In genomic region chr1:21175670-21176581, GRCh38 we compare ENCODE assay signal across 7 cellular contexts. TPM values are rescaled to one million over a fixed set of nuclear protein-coding genes. Genes with fewer than 3 reads are reported as not detected.
DNase-seq lines count a peak whose midpoint lies in the region; ATAC-seq and TF ChIP-seq lines count a peak whose summit lies in the region.

No MANE protein-coding gene starts in this region.

- peak overlapping the region; percentile 73 for H3K27ac ChIP-seq in Panc1 (ENCODE audit: low read length)
- peak overlapping the region; percentile 95 for H3K27ac ChIP-seq in left ventricle myocardium inferior (replicated peaks)

- CTCF ChIA-PET in Panc1 (lab: Charles Lee): interaction anchor here (0.6 kb wide), 1 partner anchor 196 kb away, joined by 4 read pairs; no protein-coding TSS in a partner anchor
- CTCF ChIA-PET in activated naive CD4-positive, alpha-beta T cell treated with anti-CD3 and anti-CD28 coated beads, Interleukin-2, amount 10 ng/mL, durations not matched to agents 7 days and 5 days (lab: Charles Lee): interaction anchor here (1.6 kb wide), 1 partner anchor 13 kb away, joined by 3 read pairs; no protein-coding TSS in a partner anchor

- ATAC-seq in GM18502 (IDR thresholded peaks at IDR 0.05; ENCODE audit: poor library complexity, unreplicated experiment): peak; percentile 23
- peak; percentile 16 for ATAC-seq in HG02938 (IDR thresholded peaks at IDR 0.05; ENCODE audit: unreplicated experiment)
- peak; percentile 14 for ATAC-seq in Panc1
- ATAC-seq in GM18870 (IDR thresholded peaks at IDR 0.05; ENCODE audit: unreplicated experiment): no peak

- H3K27me3 Mint-ChIP-seq in activated naive CD4-positive, alpha-beta T cell treated with anti-CD3 and anti-CD28 coated beads, Interleukin-2, amount 10 ng/mL, durations not matched to agents 7 days and 5 days: peaks cover 25% of the 10 kb centered on the region
- no peaks in the 10 kb centered on the region for H3K27me3 Mint-ChIP-seq in progenitor cell of endocrine pancreas

- DNase-seq in Panc1 (ENCODE audit: low read depth, low spot score): no peak
- peak; percentile 62 for DNase-seq in activated naive CD4-positive, alpha-beta T cell treated with anti-CD3 and anti-CD28 coated beads, Interleukin-2, amount 10 ng/mL, durations not matched to agents 7 days and 5 days
- DNase-seq in left ventricle myocardium inferior: peak; percentile 36
- DNase-seq in progenitor cell of endocrine pancreas (ENCODE audit: low spot score, unreplicated experiment): peak; percentile 22

- H3K4me1 ChIP-seq in Panc1 (ENCODE audit: control insufficient read depth, insufficient read depth, low read length) (peaks cover 17% of the 10 kb centered on the region; the same call in 1 of the 2 replicates), left ventricle myocardium inferior (peaks cover 45% of the 10 kb centered on the region)

- intact Hi-C loops in Panc1 (cut with micrococcal nuclease; ENCODE audit: unreplicated experiment): no loop called here
- intact Hi-C loops in left ventricle myocardium inferior (cut with micrococcal nuclease): no loop called here

- H3K4me3 ChIP-seq in Panc1 (ENCODE audit: low read depth in 2 of 2, low read length in 2 of 2) (peak overlapping the region; percentile 93 to 94), left ventricle myocardium inferior (peak overlapping the region; percentile 94)

- no peaks in the 10 kb centered on the region for H3K9me3 Mint-ChIP-seq in activated naive CD4-positive, alpha-beta T cell treated with anti-CD3 and anti-CD28 coated beads, Interleukin-2, amount 10 ng/mL, durations not matched to agents 7 days and 5 days
- H3K9me3 Mint-ChIP-seq in progenitor cell of endocrine pancreas (ENCODE audit: low read depth): no peaks in the 10 kb centered on the region

- H3K9me3 ChIP-seq in Panc1 (ENCODE audit: control insufficient read depth, insufficient read depth, low read depth, low read length): no peaks in the 10 kb centered on the region
- no peaks in the 10 kb centered on the region for H3K9me3 ChIP-seq in left ventricle myocardium inferior (replicated peaks)

- H3K4me3 Mint-ChIP-seq in activated naive CD4-positive, alpha-beta T cell treated with anti-CD3 and anti-CD28 coated beads, Interleukin-2, amount 10 ng/mL, durations not matched to agents 7 days and 5 days: peak overlapping the region; percentile 83
- peak overlapping the region; percentile 88 for H3K4me3 Mint-ChIP-seq in progenitor cell of endocrine pancreas (ENCODE audit: low read depth)

- H3K36me3 Mint-ChIP-seq in activated naive CD4-positive, alpha-beta T cell treated with anti-CD3 and anti-CD28 coated beads, Interleukin-2, amount 10 ng/mL, durations not matched to agents 7 days and 5 days: peaks cover 23% of the 10 kb centered on the region
- peaks cover 4% of the 10 kb centered on the region for H3K36me3 Mint-ChIP-seq in progenitor cell of endocrine pancreas (ENCODE audit: insufficient read depth)

- TF ChIP-seq CTCF in Panc1 (IDR thresholded peaks at IDR 0.05): no peak
- no peak for TF ChIP-seq CTCF in left ventricle myocardium inferior (IDR thresholded peaks at IDR 0.05; ENCODE audit: borderline replicate concordance)
- no peak for TF ChIP-seq CTCF in progenitor cell of endocrine pancreas (IDR thresholded peaks at IDR 0.05; ENCODE audit: unreplicated experiment)

- POLR2A ChIA-PET in Panc1 (lab: Charles Lee): interaction anchor here (1.0 kb wide), 1 partner anchor 20 kb away, joined by 4 read pairs; no protein-coding TSS in a partner anchor

- H3K27me3 ChIP-seq in Panc1 (ENCODE audit: control insufficient read depth, insufficient read depth, low read length): no peaks in the 10 kb centered on the region
- H3K27me3 ChIP-seq in left ventricle myocardium inferior (ENCODE audit: low read depth): no peaks in the 10 kb centered on the region

- peak overlapping the region; percentile 89 for H3K27ac Mint-ChIP-seq in activated naive CD4-positive, alpha-beta T cell treated with anti-CD3 and anti-CD28 coated beads, Interleukin-2, amount 10 ng/mL, durations not matched to agents 7 days and 5 days
- H3K27ac Mint-ChIP-seq in progenitor cell of endocrine pancreas: peak overlapping the region; percentile 68

- BruUV-seq in Panc1 (replicated peaks; lab: Mats Ljungman, UMichigan): no TSS peak

- peaks cover 3% of the 10 kb centered on the region; the same call in 1 of the 2 replicates for H3K36me3 ChIP-seq in Panc1 (ENCODE audit: control insufficient read depth, insufficient read depth, low read length)
- H3K36me3 ChIP-seq in left ventricle myocardium inferior: no peaks in the 10 kb centered on the region

- H3K4me1 Mint-ChIP-seq in activated naive CD4-positive, alpha-beta T cell treated with anti-CD3 and anti-CD28 coated beads, Interleukin-2, amount 10 ng/mL, durations not matched to agents 7 days and 5 days: peaks cover 31% of the 10 kb centered on the region
- H3K4me1 Mint-ChIP-seq in progenitor cell of endocrine pancreas (ENCODE audit: low read depth): peaks cover 28% of the 10 kb centered on the region

- in situ Hi-C loops in Panc1 (cut with HindIII; ENCODE audit: low pct_unique_long_range_greater_than_20kb, low sequenced_read_pairs): no loop called here

RNA-seq across cellular contexts. Expression of gene EIF4G3, which starts 0.8 kb away (rescaled TPM):
- 78.6 TPM for total RNA-seq in Panc1 (2021; ENCODE audit: unreplicated experiment)
- 43.8 TPM for polyA plus RNA-seq in Panc1 (2012; ENCODE audit: insufficient read length)
- total RNA-seq in left ventricle myocardium inferior: 33.9 TPM
- 92.0 and 97.4 TPM in 2 replicates for total RNA-seq in progenitor cell of endocrine pancreas
